ENCODE assay signal across 8 cellular contexts in genomic region chr12:76084277-76085158, GRCh38.
DNase-seq lines count a peak whose midpoint lies in the region; ATAC-seq and TF ChIP-seq lines count a peak whose summit lies in the region.

NAP1L1 (minus strand) TSS chr12:76084685; CDS start chr12:76074219, 10,466 bp downstream.

- in situ Hi-C loops in GM18951 (cut with MboI; ENCODE audit: low sequenced_read_pairs, unreplicated experiment) = loop anchor here (10.0 kb wide), 1 partner anchor 260 kb away; the partner anchor contains the start of gene BBS10

- TF ChIP-seq POLR2A in GM18951 (IDR thresholded peaks at IDR 0.05; ENCODE audit: extremely low read depth, insufficient read depth, insufficient read length) = peak; percentile 96

- ATAC-seq in HG03196 (IDR thresholded peaks at IDR 0.05; ENCODE audit: unreplicated experiment) = peak; percentile 94

- DNase-seq in AG08395 (ENCODE audit: low spot score) (peak; percentile 97), NCI-H345 (lab: John Stamatoyannopoulos, UW) (peak; percentile 98), iris pigment epithelial cell (ENCODE audit: low read depth) (peak; percentile 99)
- DNase-seq in activated CD4-positive, CD25-positive, alpha-beta regulatory T cell (lab: John Stamatoyannopoulos, UW) = peak; percentile 89 to 93 (median 92)
- DNase-seq in central memory CD4-positive, alpha-beta T cell = peak; percentile 96
- peak; percentile 95 for DNase-seq in stimulated activated CD4-positive, alpha-beta T cell treated with anti-CD3 and anti-CD28 coated beads, Interleukin-12 subunit alpha, Interleukin-12 subunit beta, amount 100 ng/mL, for 4 hours

Comparison
In these comparisons a context has a peak if more than half of its experiments do, and no peak if none do; other contexts are left out.
1. Peak in every context shown above with its lines: DNase-seq and ATAC-seq.